In the genomic region with DNA sequence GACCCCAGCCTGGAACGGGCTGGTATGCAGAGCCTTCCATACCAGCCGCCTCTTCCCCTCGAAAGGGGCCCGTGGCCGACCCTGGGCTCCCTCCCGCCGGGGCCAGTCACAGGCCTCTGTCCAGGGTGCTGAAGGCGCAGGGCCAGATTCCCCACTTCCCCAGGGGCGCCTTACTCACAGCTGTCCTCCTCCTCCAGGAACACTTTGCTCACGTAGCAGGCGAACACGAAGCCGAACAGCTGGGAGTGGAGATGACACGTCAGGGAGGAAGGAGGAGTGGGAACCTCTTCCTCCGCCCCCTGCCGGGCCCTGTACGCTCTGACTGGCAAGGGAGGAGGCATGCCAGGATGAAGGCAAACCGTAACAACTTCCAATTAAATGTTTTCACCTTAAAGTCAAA, we compare ENCODE assay signal across 1 cellular context.
A peak's percentile ranks its signal among the peaks of the same experiment; 100 is the strongest.
TF ChIP-seq lines count a peak whose summit lies in the region.

No MANE protein-coding gene starts in this region.

TF ChIP-seq in K562, 482 proteins besides CTCF, POLR2A, EP300 and RAD21 (continued from another document and continues in another):
- TF ChIP-seq, protein P1, sequence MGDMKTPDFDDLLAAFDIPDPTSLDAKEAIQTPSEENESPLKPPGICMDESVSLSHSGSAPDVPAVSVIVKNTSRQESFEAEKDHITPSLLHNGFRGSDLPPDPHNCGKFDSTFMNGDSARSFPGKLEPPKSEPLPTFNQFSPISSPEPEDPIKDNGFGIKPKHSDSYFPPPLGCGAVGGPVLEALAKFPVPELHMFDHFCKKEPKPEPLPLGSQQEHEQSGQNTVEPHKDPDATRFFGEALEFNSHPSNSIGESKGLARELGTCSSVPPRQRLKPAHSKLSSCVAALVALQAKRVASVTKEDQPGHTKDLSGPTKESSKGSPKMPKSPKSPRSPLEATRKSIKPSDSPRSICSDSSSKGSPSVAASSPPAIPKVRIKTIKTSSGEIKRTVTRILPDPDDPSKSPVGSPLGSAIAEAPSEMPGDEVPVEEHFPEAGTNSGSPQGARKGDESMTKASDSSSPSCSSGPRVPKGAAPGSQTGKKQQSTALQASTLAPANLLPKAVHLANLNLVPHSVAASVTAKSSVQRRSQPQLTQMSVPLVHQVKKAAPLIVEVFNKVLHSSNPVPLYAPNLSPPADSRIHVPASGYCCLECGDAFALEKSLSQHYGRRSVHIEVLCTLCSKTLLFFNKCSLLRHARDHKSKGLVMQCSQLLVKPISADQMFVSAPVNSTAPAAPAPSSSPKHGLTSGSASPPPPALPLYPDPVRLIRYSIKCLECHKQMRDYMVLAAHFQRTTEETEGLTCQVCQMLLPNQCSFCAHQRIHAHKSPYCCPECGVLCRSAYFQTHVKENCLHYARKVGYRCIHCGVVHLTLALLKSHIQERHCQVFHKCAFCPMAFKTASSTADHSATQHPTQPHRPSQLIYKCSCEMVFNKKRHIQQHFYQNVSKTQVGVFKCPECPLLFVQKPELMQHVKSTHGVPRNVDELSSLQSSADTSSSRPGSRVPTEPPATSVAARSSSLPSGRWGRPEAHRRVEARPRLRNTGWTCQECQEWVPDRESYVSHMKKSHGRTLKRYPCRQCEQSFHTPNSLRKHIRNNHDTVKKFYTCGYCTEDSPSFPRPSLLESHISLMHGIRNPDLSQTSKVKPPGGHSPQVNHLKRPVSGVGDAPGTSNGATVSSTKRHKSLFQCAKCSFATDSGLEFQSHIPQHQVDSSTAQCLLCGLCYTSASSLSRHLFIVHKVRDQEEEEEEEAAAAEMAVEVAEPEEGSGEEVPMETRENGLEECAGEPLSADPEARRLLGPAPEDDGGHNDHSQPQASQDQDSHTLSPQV (IDR thresholded peaks at IDR 0.05), result no peak
- TF ChIP-seq, protein P2, sequence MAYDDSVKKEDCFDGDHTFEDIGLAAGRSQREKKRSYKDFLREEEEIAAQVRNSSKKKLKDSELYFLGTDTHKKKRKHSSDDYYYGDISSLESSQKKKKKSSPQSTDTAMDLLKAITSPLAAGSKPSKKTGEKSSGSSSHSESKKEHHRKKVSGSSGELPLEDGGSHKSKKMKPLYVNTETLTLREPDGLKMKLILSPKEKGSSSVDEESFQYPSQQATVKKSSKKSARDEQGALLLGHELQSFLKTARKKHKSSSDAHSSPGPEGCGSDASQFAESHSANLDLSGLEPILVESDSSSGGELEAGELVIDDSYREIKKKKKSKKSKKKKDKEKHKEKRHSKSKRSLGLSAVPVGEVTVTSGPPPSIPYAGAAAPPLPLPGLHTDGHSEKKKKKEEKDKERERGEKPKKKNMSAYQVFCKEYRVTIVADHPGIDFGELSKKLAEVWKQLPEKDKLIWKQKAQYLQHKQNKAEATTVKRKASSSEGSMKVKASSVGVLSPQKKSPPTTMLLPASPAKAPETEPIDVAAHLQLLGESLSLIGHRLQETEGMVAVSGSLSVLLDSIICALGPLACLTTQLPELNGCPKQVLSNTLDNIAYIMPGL (CRISPR knock-in tag; IDR thresholded peaks at IDR 0.05), result peak; percentile 66; the same call in 1 of the 2 replicates
- no peak; the same call in 1 of the 2 replicates for TF ChIP-seq ESRRA (IDR thresholded peaks at IDR 0.05; ENCODE audit: borderline replicate concordance, low read depth)
- TF ChIP-seq, protein P3, sequence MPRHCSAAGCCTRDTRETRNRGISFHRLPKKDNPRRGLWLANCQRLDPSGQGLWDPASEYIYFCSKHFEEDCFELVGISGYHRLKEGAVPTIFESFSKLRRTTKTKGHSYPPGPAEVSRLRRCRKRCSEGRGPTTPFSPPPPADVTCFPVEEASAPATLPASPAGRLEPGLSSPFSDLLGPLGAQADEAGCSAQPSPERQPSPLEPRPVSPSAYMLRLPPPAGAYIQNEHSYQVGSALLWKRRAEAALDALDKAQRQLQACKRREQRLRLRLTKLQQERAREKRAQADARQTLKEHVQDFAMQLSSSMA (CRISPR knock-in tag; IDR thresholded peaks at IDR 0.05), result no peak
- TF ChIP-seq, protein P4, sequence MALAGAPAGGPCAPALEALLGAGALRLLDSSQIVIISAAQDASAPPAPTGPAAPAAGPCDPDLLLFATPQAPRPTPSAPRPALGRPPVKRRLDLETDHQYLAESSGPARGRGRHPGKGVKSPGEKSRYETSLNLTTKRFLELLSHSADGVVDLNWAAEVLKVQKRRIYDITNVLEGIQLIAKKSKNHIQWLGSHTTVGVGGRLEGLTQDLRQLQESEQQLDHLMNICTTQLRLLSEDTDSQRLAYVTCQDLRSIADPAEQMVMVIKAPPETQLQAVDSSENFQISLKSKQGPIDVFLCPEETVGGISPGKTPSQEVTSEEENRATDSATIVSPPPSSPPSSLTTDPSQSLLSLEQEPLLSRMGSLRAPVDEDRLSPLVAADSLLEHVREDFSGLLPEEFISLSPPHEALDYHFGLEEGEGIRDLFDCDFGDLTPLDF (CRISPR knock-in tag; IDR thresholded peaks at IDR 0.05), result peak; percentile 85
- TF ChIP-seq, protein P5, sequence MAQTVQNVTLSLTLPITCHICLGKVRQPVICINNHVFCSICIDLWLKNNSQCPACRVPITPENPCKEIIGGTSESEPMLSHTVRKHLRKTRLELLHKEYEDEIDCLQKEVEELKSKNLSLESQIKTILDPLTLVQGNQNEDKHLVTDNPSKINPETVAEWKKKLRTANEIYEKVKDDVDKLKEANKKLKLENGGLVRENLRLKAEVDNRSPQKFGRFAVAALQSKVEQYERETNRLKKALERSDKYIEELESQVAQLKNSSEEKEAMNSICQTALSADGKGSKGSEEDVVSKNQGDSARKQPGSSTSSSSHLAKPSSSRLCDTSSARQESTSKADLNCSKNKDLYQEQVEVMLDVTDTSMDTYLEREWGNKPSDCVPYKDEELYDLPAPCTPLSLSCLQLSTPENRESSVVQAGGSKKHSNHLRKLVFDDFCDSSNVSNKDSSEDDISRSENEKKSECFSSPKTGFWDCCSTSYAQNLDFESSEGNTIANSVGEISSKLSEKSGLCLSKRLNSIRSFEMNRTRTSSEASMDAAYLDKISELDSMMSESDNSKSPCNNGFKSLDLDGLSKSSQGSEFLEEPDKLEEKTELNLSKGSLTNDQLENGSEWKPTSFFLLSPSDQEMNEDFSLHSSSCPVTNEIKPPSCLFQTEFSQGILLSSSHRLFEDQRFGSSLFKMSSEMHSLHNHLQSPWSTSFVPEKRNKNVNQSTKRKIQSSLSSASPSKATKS (CRISPR knock-in tag; IDR thresholded peaks at IDR 0.05), result no peak
- TF ChIP-seq, protein P6, sequence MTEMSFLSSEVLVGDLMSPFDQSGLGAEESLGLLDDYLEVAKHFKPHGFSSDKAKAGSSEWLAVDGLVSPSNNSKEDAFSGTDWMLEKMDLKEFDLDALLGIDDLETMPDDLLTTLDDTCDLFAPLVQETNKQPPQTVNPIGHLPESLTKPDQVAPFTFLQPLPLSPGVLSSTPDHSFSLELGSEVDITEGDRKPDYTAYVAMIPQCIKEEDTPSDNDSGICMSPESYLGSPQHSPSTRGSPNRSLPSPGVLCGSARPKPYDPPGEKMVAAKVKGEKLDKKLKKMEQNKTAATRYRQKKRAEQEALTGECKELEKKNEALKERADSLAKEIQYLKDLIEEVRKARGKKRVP (CRISPR knock-in tag; IDR thresholded peaks at IDR 0.05), result no peak
- no peak for TF ChIP-seq NR2F6 (CRISPR knock-in tag; IDR thresholded peaks at IDR 0.05)
- TF ChIP-seq ZZZ3 (IDR thresholded peaks at IDR 0.05), result no peak
- TF ChIP-seq, protein P7, sequence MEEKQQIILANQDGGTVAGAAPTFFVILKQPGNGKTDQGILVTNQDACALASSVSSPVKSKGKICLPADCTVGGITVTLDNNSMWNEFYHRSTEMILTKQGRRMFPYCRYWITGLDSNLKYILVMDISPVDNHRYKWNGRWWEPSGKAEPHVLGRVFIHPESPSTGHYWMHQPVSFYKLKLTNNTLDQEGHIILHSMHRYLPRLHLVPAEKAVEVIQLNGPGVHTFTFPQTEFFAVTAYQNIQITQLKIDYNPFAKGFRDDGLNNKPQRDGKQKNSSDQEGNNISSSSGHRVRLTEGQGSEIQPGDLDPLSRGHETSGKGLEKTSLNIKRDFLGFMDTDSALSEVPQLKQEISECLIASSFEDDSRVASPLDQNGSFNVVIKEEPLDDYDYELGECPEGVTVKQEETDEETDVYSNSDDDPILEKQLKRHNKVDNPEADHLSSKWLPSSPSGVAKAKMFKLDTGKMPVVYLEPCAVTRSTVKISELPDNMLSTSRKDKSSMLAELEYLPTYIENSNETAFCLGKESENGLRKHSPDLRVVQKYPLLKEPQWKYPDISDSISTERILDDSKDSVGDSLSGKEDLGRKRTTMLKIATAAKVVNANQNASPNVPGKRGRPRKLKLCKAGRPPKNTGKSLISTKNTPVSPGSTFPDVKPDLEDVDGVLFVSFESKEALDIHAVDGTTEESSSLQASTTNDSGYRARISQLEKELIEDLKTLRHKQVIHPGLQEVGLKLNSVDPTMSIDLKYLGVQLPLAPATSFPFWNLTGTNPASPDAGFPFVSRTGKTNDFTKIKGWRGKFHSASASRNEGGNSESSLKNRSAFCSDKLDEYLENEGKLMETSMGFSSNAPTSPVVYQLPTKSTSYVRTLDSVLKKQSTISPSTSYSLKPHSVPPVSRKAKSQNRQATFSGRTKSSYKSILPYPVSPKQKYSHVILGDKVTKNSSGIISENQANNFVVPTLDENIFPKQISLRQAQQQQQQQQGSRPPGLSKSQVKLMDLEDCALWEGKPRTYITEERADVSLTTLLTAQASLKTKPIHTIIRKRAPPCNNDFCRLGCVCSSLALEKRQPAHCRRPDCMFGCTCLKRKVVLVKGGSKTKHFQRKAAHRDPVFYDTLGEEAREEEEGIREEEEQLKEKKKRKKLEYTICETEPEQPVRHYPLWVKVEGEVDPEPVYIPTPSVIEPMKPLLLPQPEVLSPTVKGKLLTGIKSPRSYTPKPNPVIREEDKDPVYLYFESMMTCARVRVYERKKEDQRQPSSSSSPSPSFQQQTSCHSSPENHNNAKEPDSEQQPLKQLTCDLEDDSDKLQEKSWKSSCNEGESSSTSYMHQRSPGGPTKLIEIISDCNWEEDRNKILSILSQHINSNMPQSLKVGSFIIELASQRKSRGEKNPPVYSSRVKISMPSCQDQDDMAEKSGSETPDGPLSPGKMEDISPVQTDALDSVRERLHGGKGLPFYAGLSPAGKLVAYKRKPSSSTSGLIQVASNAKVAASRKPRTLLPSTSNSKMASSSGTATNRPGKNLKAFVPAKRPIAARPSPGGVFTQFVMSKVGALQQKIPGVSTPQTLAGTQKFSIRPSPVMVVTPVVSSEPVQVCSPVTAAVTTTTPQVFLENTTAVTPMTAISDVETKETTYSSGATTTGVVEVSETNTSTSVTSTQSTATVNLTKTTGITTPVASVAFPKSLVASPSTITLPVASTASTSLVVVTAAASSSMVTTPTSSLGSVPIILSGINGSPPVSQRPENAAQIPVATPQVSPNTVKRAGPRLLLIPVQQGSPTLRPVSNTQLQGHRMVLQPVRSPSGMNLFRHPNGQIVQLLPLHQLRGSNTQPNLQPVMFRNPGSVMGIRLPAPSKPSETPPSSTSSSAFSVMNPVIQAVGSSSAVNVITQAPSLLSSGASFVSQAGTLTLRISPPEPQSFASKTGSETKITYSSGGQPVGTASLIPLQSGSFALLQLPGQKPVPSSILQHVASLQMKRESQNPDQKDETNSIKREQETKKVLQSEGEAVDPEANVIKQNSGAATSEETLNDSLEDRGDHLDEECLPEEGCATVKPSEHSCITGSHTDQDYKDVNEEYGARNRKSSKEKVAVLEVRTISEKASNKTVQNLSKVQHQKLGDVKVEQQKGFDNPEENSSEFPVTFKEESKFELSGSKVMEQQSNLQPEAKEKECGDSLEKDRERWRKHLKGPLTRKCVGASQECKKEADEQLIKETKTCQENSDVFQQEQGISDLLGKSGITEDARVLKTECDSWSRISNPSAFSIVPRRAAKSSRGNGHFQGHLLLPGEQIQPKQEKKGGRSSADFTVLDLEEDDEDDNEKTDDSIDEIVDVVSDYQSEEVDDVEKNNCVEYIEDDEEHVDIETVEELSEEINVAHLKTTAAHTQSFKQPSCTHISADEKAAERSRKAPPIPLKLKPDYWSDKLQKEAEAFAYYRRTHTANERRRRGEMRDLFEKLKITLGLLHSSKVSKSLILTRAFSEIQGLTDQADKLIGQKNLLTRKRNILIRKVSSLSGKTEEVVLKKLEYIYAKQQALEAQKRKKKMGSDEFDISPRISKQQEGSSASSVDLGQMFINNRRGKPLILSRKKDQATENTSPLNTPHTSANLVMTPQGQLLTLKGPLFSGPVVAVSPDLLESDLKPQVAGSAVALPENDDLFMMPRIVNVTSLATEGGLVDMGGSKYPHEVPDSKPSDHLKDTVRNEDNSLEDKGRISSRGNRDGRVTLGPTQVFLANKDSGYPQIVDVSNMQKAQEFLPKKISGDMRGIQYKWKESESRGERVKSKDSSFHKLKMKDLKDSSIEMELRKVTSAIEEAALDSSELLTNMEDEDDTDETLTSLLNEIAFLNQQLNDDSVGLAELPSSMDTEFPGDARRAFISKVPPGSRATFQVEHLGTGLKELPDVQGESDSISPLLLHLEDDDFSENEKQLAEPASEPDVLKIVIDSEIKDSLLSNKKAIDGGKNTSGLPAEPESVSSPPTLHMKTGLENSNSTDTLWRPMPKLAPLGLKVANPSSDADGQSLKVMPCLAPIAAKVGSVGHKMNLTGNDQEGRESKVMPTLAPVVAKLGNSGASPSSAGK (IDR thresholded peaks at IDR 0.05), result no peak
- TF ChIP-seq ZNF184 (CRISPR knock-in tag; IDR thresholded peaks at IDR 0.05), result no peak
- TF ChIP-seq TAF7 (tag; IDR thresholded peaks at IDR 0.05), result no peak
- TF ChIP-seq DACH1 (IDR thresholded peaks at IDR 0.05; ENCODE audit: partially characterized antibody), result peak; percentile 87
- TF ChIP-seq, protein P8, sequence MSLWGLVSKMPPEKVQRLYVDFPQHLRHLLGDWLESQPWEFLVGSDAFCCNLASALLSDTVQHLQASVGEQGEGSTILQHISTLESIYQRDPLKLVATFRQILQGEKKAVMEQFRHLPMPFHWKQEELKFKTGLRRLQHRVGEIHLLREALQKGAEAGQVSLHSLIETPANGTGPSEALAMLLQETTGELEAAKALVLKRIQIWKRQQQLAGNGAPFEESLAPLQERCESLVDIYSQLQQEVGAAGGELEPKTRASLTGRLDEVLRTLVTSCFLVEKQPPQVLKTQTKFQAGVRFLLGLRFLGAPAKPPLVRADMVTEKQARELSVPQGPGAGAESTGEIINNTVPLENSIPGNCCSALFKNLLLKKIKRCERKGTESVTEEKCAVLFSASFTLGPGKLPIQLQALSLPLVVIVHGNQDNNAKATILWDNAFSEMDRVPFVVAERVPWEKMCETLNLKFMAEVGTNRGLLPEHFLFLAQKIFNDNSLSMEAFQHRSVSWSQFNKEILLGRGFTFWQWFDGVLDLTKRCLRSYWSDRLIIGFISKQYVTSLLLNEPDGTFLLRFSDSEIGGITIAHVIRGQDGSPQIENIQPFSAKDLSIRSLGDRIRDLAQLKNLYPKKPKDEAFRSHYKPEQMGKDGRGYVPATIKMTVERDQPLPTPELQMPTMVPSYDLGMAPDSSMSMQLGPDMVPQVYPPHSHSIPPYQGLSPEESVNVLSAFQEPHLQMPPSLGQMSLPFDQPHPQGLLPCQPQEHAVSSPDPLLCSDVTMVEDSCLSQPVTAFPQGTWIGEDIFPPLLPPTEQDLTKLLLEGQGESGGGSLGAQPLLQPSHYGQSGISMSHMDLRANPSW (CRISPR knock-in tag; IDR thresholded peaks at IDR 0.05), result no peak
- no peak for TF ChIP-seq THRAP3 (IDR thresholded peaks at IDR 0.05; ENCODE audit: borderline replicate concordance)
- no peak for TF ChIP-seq BDP1 (IDR thresholded peaks at IDR 0.05; ENCODE audit: insufficient read depth, insufficient read length)
- TF ChIP-seq SOX6 (IDR thresholded peaks at IDR 0.05), result no peak
- no peak for TF ChIP-seq SMARCA5 (IDR thresholded peaks at IDR 0.05)
- no peak for TF ChIP-seq XRCC3 (IDR thresholded peaks at IDR 0.05)
- no peak for TF ChIP-seq ARHGAP35 (IDR thresholded peaks at IDR 0.05; ENCODE audit: partially characterized antibody)
- no peak for TF ChIP-seq ZNF707 (CRISPR knock-in tag; conservative IDR thresholded peaks at IDR 0.05)
- TF ChIP-seq BACH1 (tag; IDR thresholded peaks at IDR 0.05), result no peak
- TF ChIP-seq, protein P9, sequence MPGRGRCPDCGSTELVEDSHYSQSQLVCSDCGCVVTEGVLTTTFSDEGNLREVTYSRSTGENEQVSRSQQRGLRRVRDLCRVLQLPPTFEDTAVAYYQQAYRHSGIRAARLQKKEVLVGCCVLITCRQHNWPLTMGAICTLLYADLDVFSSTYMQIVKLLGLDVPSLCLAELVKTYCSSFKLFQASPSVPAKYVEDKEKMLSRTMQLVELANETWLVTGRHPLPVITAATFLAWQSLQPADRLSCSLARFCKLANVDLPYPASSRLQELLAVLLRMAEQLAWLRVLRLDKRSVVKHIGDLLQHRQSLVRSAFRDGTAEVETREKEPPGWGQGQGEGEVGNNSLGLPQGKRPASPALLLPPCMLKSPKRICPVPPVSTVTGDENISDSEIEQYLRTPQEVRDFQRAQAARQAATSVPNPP (IDR thresholded peaks at IDR 0.05; ENCODE audit: borderline replicate concordance, insufficient read depth, insufficient read length), result no peak
